Comparison of ENCODE assay signal across 15 cellular contexts in genomic region chr9:77909306-77909705, GRCh38.
DNase-seq lines count a peak whose midpoint lies in the region; ATAC-seq lines count a peak whose summit lies in the region.
"Had no signal": no experiment of that assay in that cellular context is flagged by ENCODE, and none has a peak within 500 bp of the region (broad histone marks: within the 10 kb centered on the region; RNA-seq: fewer than 3 reads in every experiment).

No MANE protein-coding gene starts in this region.

- WGBS in thymus, result 4% methylated on average over 5 of the region's 5 CpGs

- peak overlapping the region; percentile 80 for H3K27ac Mint-ChIP-seq in activated naive CD4-positive, alpha-beta T cell treated with anti-CD3 and anti-CD28 coated beads for 36 hours
- H3K27ac Mint-ChIP-seq in activated naive CD8-positive, alpha-beta T cell treated with anti-CD3 and anti-CD28 coated beads, Interleukin-2, amount 10 ng/mL, durations not matched to agents 7 days and 5 days, result peak overlapping the region; percentile 96
- H3K27ac Mint-ChIP-seq: H9 had no signal

- peaks cover 9% of the 10 kb centered on the region for H3K36me3 Mint-ChIP-seq in activated naive CD4-positive, alpha-beta T cell treated with anti-CD3 and anti-CD28 coated beads for 36 hours (ENCODE audit: low read depth)
- peaks cover 41% of the 10 kb centered on the region for H3K36me3 Mint-ChIP-seq in activated naive CD8-positive, alpha-beta T cell treated with anti-CD3 and anti-CD28 coated beads, Interleukin-2, amount 10 ng/mL, durations not matched to agents 7 days and 5 days

- peaks cover 50% of the 10 kb centered on the region for H3K4me1 Mint-ChIP-seq in activated naive CD4-positive, alpha-beta T cell treated with anti-CD3 and anti-CD28 coated beads for 36 hours (ENCODE audit: low read depth)
- peaks cover 34% of the 10 kb centered on the region for H3K4me1 Mint-ChIP-seq in activated naive CD8-positive, alpha-beta T cell treated with anti-CD3 and anti-CD28 coated beads, Interleukin-2, amount 10 ng/mL, durations not matched to agents 7 days and 5 days

- CTCF ChIA-PET in activated naive CD4-positive, alpha-beta T cell treated with anti-CD3 and anti-CD28 coated beads for 36 hours (lab: Charles Lee), result interaction anchor here (0.5 to 1.4 kb wide), 4 partner anchors 9 to 210 kb away, joined by 3 to 4 read pairs (median 4); no protein-coding TSS in a partner anchor

- no peaks in the 10 kb centered on the region for H3K9me3 ChIP-seq in thymus (ENCODE audit: control insufficient read depth)
- H3K9me3 ChIP-seq: prostate gland had no signal

- H3K4me3 Mint-ChIP-seq in activated naive CD4-positive, alpha-beta T cell treated with anti-CD3 and anti-CD28 coated beads for 36 hours, result peak overlapping the region; percentile 45
- H3K4me3 Mint-ChIP-seq in activated naive CD8-positive, alpha-beta T cell treated with anti-CD3 and anti-CD28 coated beads, Interleukin-2, amount 10 ng/mL, durations not matched to agents 7 days and 5 days, result peak overlapping the region; percentile 78
- H3K4me3 Mint-ChIP-seq: H9 had no signal

- peaks cover 19% of the 10 kb centered on the region for H3K4me1 ChIP-seq in thymus (ENCODE audit: control insufficient read depth, insufficient read depth, low read length)
- H3K4me1 ChIP-seq: prostate gland had no signal

- H3K27ac ChIP-seq in thymus (ENCODE audit: low read depth), result peak overlapping the region; percentile 94
- H3K27ac ChIP-seq: prostate gland had no signal

- no peaks in the 10 kb centered on the region for H3K27me3 Mint-ChIP-seq in activated naive CD4-positive, alpha-beta T cell treated with anti-CD3 and anti-CD28 coated beads for 36 hours (ENCODE audit: low read depth)
- H3K27me3 Mint-ChIP-seq in activated naive CD8-positive, alpha-beta T cell treated with anti-CD3 and anti-CD28 coated beads, Interleukin-2, amount 10 ng/mL, durations not matched to agents 7 days and 5 days, result no peaks in the 10 kb centered on the region

- no peaks in the 10 kb centered on the region for H3K36me3 ChIP-seq in thymus (ENCODE audit: control insufficient read depth, insufficient read depth)
- H3K36me3 ChIP-seq: prostate gland had no signal

- DNase-seq in activated naive CD4-positive, alpha-beta T cell treated with anti-CD3 and anti-CD28 coated beads for 36 hours, result peak; percentile 35
- no peak for DNase-seq in activated naive CD4-positive, alpha-beta T cell treated with Interleukin-2 at 50 U/mL for 16 hours
- DNase-seq in OCI-M1 (lab: John Stamatoyannopoulos, UW) (peak; percentile 97), superior temporal gyrus (ENCODE audit: extremely low spot score) (no peak), G401 (ENCODE audit: low spot score) (no peak)
- DNase-seq in activated naive CD8-positive, alpha-beta T cell treated with anti-CD3 and anti-CD28 coated beads, Interleukin-2, amount 10 ng/mL, durations not matched to agents 7 days and 5 days, result no peak
- DNase-seq: amniotic stem cell; dermis blood vessel endothelial cell; H9; NCI-H526; SHP77 treated with DMSO at 0.1 percent for 48 hours; stimulated activated CD4-positive, alpha-beta T cell treated with anti-CD3 and anti-CD28 coated beads, Interleukin-2, amount 100 ng/mL, for 24 hours had no signal

- peak; percentile 99 for ATAC-seq in activated naive CD8-positive, alpha-beta T cell treated with anti-CD3 and anti-CD28 coated beads, Interleukin-2, amount 10 ng/mL, durations not matched to agents 7 days and 5 days (ENCODE audit: low read depth)
- ATAC-seq in GM18867 (IDR thresholded peaks at IDR 0.05; ENCODE audit: unreplicated experiment), result no peak

- in situ Hi-C loops in G401 (cut with HindIII; ENCODE audit: low sequenced_read_pairs), result no loop called here

- POLR2A ChIA-PET in activated naive CD8-positive, alpha-beta T cell treated with anti-CD3 and anti-CD28 coated beads, Interleukin-2, amount 10 ng/mL, durations not matched to agents 7 days and 5 days (lab: Charles Lee), result no interaction called here

- intact Hi-C loops in activated naive CD4-positive, alpha-beta T cell treated with anti-CD3 and anti-CD28 coated beads for 36 hours (cut with micrococcal nuclease), result loop anchor here (1.0 to 10.0 kb wide), 3 partner anchors 55 to 605 kb away; no protein-coding TSS in a partner anchor

- no peaks in the 10 kb centered on the region for H3K27me3 ChIP-seq in thymus (ENCODE audit: control insufficient read depth, insufficient read depth)

- peak overlapping the region; percentile 36 for H3K4me3 ChIP-seq in thymus (ENCODE audit: low read length)
- H3K4me3 ChIP-seq: prostate gland had no signal

- H3K9me3 Mint-ChIP-seq in activated naive CD4-positive, alpha-beta T cell treated with anti-CD3 and anti-CD28 coated beads for 36 hours, result no peaks in the 10 kb centered on the region
- H3K9me3 Mint-ChIP-seq in activated naive CD8-positive, alpha-beta T cell treated with anti-CD3 and anti-CD28 coated beads, Interleukin-2, amount 10 ng/mL, durations not matched to agents 7 days and 5 days, result peaks cover 1% of the 10 kb centered on the region
- H3K9me3 Mint-ChIP-seq: H9 had no signal

Comparison
In these comparisons a context has a peak if more than half of its experiments do, and no peak if none do; other contexts are left out.
1. DNase-seq: peak in activated naive CD4-positive, alpha-beta T cell treated with anti-CD3 and anti-CD28 coated beads for 36 hours (single experiment) and OCI-M1 (single experiment); none in activated naive CD4-positive, alpha-beta T cell treated with Interleukin-2 at 50 U/mL for 16 hours (single experiment), activated naive CD8-positive, alpha-beta T cell treated with anti-CD3 and anti-CD28 coated beads, Interleukin-2, amount 10 ng/mL, durations not matched to agents 7 days and 5 days (single experiment), superior temporal gyrus (single experiment) and G401 (single experiment).